1 cellular context compared by ENCODE assay signal in the genomic region with DNA sequence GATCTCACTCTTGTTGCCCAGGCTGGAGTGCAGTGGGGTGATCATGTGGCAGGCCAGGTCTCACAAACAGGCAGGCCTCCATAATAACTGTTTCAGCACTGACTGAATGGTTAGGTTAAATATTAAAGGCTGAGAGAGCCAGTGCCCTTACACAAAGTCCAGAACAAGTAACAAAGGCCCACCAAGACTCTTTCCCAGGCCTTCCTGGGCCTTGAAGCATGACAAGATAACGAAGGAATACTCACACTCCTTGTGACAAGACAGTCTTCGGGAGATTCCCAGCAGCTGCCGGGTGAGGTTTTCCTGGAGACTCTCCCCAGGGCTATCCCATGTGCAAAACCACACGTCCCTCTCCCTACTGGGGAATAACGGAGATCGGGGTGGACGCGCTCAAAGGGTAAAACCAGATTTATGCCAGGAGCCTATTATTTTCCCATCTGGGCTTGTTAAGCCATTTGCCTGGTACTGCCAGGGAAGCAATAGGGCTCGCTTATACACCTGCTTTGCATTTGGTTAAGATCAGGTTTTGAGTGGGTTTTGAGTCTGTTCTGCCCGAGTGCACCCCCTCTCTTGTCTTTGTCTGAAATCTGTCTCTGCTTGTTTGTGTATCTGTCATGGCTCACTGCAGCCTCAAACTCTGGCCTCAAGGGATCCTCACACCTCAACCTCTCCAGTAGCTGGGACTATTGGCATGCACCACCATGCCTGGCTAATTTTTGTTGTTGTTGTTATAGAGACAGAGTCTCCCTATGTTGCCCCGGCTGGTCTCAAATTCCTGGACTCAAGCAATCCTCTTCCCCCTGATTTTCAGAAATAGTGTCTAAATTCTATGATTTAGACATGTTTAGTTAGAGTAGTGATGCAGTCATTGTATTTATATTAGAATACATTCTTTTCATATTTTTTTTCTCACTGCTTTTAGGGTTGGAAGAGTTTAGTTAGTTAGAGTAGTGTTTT.
TF ChIP-seq lines count a peak whose summit lies in the region.

No MANE protein-coding gene starts in this region.

TF ChIP-seq in HepG2, 621 proteins besides CTCF, POLR2A, EP300 and RAD21 (continued from another document and continues in another):
- TF ChIP-seq, protein P1, sequence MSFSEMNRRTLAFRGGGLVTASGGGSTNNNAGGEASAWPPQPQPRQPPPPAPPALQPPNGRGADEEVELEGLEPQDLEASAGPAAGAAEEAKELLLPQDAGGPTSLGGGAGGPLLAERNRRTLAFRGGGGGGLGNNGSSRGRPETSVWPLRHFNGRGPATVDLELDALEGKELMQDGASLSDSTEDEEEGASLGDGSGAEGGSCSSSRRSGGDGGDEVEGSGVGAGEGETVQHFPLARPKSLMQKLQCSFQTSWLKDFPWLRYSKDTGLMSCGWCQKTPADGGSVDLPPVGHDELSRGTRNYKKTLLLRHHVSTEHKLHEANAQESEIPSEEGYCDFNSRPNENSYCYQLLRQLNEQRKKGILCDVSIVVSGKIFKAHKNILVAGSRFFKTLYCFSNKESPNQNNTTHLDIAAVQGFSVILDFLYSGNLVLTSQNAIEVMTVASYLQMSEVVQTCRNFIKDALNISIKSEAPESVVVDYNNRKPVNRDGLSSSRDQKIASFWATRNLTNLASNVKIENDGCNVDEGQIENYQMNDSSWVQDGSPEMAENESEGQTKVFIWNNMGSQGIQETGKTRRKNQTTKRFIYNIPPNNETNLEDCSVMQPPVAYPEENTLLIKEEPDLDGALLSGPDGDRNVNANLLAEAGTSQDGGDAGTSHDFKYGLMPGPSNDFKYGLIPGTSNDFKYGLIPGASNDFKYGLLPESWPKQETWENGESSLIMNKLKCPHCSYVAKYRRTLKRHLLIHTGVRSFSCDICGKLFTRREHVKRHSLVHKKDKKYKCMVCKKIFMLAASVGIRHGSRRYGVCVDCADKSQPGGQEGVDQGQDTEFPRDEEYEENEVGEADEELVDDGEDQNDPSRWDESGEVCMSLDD (CRISPR knock-in tag; IDR thresholded peaks at IDR 0.05; ENCODE audit: borderline replicate concordance), result peak; percentile 84; the same call in 1 of the 2 replicates
- TF ChIP-seq, protein P2, sequence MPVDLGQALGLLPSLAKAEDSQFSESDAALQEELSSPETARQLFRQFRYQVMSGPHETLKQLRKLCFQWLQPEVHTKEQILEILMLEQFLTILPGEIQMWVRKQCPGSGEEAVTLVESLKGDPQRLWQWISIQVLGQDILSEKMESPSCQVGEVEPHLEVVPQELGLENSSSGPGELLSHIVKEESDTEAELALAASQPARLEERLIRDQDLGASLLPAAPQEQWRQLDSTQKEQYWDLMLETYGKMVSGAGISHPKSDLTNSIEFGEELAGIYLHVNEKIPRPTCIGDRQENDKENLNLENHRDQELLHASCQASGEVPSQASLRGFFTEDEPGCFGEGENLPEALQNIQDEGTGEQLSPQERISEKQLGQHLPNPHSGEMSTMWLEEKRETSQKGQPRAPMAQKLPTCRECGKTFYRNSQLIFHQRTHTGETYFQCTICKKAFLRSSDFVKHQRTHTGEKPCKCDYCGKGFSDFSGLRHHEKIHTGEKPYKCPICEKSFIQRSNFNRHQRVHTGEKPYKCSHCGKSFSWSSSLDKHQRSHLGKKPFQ (CRISPR knock-in tag; IDR thresholded peaks at IDR 0.05; ENCODE audit: insufficient replicate concordance), result peak; percentile 63
- TF ChIP-seq HDAC6 (IDR thresholded peaks at IDR 0.05; ENCODE audit: low read depth, low read length), result no peak
- peak; percentile 84 for TF ChIP-seq KAT7 (CRISPR knock-in tag; IDR thresholded peaks at IDR 0.05; ENCODE audit: borderline replicate concordance)
- 0 out of 2 replicates have a peak, but pooled peaks have one; percentile 78 for TF ChIP-seq GTF3A (CRISPR knock-in tag; conservative IDR thresholded peaks at IDR 0.05)
- TF ChIP-seq ZBTB7B (CRISPR knock-in tag; IDR thresholded peaks at IDR 0.05), result peak; percentile 66
- TF ChIP-seq HNF4A (CRISPR knock-in tag; IDR thresholded peaks at IDR 0.05), result peak; percentile 72
- 0 out of 2 replicates have a peak, but pooled peaks have one; percentile 22 for TF ChIP-seq CEBPG (CRISPR knock-in tag; IDR thresholded peaks at IDR 0.05)
- TF ChIP-seq JUN (CRISPR knock-in tag; IDR thresholded peaks at IDR 0.05), result no peak
- peak; percentile 49; the same call in 1 of the 2 replicates for TF ChIP-seq SOX5 (CRISPR knock-in tag; IDR thresholded peaks at IDR 0.05; ENCODE audit: borderline replicate concordance)
- TF ChIP-seq, protein P3, sequence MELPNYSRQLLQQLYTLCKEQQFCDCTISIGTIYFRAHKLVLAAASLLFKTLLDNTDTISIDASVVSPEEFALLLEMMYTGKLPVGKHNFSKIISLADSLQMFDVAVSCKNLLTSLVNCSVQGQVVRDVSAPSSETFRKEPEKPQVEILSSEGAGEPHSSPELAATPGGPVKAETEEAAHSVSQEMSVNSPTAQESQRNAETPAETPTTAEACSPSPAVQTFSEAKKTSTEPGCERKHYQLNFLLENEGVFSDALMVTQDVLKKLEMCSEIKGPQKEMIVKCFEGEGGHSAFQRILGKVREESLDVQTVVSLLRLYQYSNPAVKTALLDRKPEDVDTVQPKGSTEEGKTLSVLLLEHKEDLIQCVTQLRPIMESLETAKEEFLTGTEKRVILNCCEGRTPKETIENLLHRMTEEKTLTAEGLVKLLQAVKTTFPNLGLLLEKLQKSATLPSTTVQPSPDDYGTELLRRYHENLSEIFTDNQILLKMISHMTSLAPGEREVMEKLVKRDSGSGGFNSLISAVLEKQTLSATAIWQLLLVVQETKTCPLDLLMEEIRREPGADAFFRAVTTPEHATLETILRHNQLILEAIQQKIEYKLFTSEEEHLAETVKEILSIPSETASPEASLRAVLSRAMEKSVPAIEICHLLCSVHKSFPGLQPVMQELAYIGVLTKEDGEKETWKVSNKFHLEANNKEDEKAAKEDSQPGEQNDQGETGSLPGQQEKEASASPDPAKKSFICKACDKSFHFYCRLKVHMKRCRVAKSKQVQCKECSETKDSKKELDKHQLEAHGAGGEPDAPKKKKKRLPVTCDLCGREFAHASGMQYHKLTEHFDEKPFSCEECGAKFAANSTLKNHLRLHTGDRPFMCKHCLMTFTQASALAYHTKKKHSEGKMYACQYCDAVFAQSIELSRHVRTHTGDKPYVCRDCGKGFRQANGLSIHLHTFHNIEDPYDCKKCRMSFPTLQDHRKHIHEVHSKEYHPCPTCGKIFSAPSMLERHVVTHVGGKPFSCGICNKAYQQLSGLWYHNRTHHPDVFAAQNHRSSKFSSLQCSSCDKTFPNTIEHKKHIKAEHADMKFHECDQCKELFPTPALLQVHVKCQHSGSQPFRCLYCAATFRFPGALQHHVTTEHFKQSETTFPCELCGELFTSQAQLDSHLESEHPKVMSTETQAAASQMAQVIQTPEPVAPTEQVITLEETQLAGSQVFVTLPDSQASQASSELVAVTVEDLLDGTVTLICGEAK (IDR thresholded peaks at IDR 0.05), result no peak
- TF ChIP-seq, protein P3 (CRISPR knock-in tag; IDR thresholded peaks at IDR 0.05), result peak; percentile 78; the same call in 1 of the 2 replicates
- peak; percentile 67 for TF ChIP-seq SAP130 (CRISPR knock-in tag; IDR thresholded peaks at IDR 0.05; ENCODE audit: low read depth)
- TF ChIP-seq, protein P4, sequence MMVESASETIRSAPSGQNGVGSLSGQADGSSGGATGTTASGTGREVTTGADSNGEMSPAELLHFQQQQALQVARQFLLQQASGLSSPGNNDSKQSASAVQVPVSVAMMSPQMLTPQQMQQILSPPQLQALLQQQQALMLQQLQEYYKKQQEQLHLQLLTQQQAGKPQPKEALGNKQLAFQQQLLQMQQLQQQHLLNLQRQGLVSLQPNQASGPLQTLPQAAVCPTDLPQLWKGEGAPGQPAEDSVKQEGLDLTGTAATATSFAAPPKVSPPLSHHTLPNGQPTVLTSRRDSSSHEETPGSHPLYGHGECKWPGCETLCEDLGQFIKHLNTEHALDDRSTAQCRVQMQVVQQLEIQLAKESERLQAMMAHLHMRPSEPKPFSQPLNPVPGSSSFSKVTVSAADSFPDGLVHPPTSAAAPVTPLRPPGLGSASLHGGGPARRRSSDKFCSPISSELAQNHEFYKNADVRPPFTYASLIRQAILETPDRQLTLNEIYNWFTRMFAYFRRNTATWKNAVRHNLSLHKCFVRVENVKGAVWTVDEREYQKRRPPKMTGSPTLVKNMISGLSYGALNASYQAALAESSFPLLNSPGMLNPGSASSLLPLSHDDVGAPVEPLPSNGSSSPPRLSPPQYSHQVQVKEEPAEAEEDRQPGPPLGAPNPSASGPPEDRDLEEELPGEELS (CRISPR knock-in tag; IDR thresholded peaks at IDR 0.05), result peak; percentile 61; the same call in 1 of the 2 replicates
- TF ChIP-seq, protein P5, sequence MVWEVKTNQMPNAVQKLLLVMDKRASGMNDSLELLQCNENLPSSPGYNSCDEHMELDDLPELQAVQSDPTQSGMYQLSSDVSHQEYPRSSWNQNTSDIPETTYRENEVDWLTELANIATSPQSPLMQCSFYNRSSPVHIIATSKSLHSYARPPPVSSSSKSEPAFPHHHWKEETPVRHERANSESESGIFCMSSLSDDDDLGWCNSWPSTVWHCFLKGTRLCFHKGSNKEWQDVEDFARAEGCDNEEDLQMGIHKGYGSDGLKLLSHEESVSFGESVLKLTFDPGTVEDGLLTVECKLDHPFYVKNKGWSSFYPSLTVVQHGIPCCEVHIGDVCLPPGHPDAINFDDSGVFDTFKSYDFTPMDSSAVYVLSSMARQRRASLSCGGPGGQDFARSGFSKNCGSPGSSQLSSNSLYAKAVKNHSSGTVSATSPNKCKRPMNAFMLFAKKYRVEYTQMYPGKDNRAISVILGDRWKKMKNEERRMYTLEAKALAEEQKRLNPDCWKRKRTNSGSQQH (CRISPR knock-in tag; IDR thresholded peaks at IDR 0.05; ENCODE audit: low read depth), result no peak
- TF ChIP-seq ZFP37 (CRISPR knock-in tag; IDR thresholded peaks at IDR 0.05; ENCODE audit: borderline replicate concordance), result peak; percentile 85
- TF ChIP-seq ZNF567 (CRISPR knock-in tag; IDR thresholded peaks at IDR 0.05; ENCODE audit: borderline replicate concordance), result 0 out of 2 replicates have a peak, but pooled peaks have one; percentile 21
- TF ChIP-seq HOXA3 (CRISPR knock-in tag; IDR thresholded peaks at IDR 0.05), result peak; percentile 49; the same call in 1 of the 2 replicates
- no peak; the same call in 1 of the 2 replicates for TF ChIP-seq IRF2 (CRISPR knock-in tag; IDR thresholded peaks at IDR 0.05)
- peak; percentile 3; the same call in 1 of the 2 replicates for TF ChIP-seq ZNF337 (CRISPR knock-in tag; IDR thresholded peaks at IDR 0.05; ENCODE audit: borderline replicate concordance, low read depth)
- peak; percentile 87; the same call in 1 of the 2 replicates for TF ChIP-seq ZNF563 (CRISPR knock-in tag; IDR thresholded peaks at IDR 0.05)
- TF ChIP-seq HOXA5 (CRISPR knock-in tag; IDR thresholded peaks at IDR 0.05), result peak; percentile 71
- 0 out of 2 replicates have a peak, but pooled peaks have one; percentile 22 for TF ChIP-seq RCOR2 (CRISPR knock-in tag; IDR thresholded peaks at IDR 0.05)
- TF ChIP-seq, protein P6, sequence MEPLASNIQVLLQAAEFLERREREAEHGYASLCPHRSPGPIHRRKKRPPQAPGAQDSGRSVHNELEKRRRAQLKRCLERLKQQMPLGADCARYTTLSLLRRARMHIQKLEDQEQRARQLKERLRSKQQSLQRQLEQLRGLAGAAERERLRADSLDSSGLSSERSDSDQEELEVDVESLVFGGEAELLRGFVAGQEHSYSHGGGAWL (CRISPR knock-in tag; IDR thresholded peaks at IDR 0.05), result peak; percentile 62; the same call in 1 of the 2 replicates
- TF ChIP-seq, protein P7, sequence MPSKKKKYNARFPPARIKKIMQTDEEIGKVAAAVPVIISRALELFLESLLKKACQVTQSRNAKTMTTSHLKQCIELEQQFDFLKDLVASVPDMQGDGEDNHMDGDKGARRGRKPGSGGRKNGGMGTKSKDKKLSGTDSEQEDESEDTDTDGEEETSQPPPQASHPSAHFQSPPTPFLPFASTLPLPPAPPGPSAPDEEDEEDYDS (CRISPR knock-in tag; IDR thresholded peaks at IDR 0.05), result peak; percentile 54; the same call in 1 of the 2 replicates
- TF ChIP-seq IKZF1 (IDR thresholded peaks at IDR 0.05), result no peak
- TF ChIP-seq, protein P8, sequence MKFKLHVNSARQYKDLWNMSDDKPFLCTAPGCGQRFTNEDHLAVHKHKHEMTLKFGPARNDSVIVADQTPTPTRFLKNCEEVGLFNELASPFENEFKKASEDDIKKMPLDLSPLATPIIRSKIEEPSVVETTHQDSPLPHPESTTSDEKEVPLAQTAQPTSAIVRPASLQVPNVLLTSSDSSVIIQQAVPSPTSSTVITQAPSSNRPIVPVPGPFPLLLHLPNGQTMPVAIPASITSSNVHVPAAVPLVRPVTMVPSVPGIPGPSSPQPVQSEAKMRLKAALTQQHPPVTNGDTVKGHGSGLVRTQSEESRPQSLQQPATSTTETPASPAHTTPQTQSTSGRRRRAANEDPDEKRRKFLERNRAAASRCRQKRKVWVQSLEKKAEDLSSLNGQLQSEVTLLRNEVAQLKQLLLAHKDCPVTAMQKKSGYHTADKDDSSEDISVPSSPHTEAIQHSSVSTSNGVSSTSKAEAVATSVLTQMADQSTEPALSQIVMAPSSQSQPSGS (CRISPR knock-in tag; IDR thresholded peaks at IDR 0.05), result peak; percentile 31
- TF ChIP-seq ZNF605 (CRISPR knock-in tag; IDR thresholded peaks at IDR 0.05), result peak; percentile 95
- 0 out of 2 replicates have a peak, but pooled peaks have one; percentile 41 for TF ChIP-seq NFKBIZ (CRISPR knock-in tag; IDR thresholded peaks at IDR 0.05)
- TF ChIP-seq FOSL2 (CRISPR knock-in tag; IDR thresholded peaks at IDR 0.05), result no peak; the same call in 1 of the 2 replicates
- 0 out of 2 replicates have a peak, but pooled peaks have one; percentile 48 for TF ChIP-seq STAT5B (CRISPR knock-in tag; IDR thresholded peaks at IDR 0.05)
- TF ChIP-seq TMF1 (CRISPR knock-in tag; IDR thresholded peaks at IDR 0.05; ENCODE audit: low read depth), result 0 out of 2 replicates have a peak, but pooled peaks have one; percentile 47
- TF ChIP-seq ZNF678 (CRISPR knock-in tag; IDR thresholded peaks at IDR 0.05), result no peak
- 0 out of 2 replicates have a peak, but pooled peaks have one; percentile 43 for TF ChIP-seq JUND (CRISPR knock-in tag; IDR thresholded peaks at IDR 0.05)
